Comparison of ENCODE assay signal across 12 cellular contexts in genomic region chr2:172783091-172783898, GRCh38. TPM values are rescaled to one million over a fixed set of nuclear protein-coding genes. Genes with fewer than 3 reads are reported as not detected.
DNase-seq lines count a peak whose midpoint lies in the region; ATAC-seq, FAIRE-seq and TF ChIP-seq lines count a peak whose summit lies in the region.
"Had no signal": no experiment of that assay in that cellular context is flagged by ENCODE, and none has a peak within 500 bp of the region (broad histone marks: within the 10 kb centered on the region; RNA-seq: fewer than 3 reads in every experiment).

No MANE protein-coding gene starts in this region.

- TF ChIP-seq POLR2A in H54 (IDR thresholded peaks at IDR 0.05; ENCODE audit: low read depth, low read length) = no peak

- FAIRE-seq in H54 (lab: Jason Lieb, UNC) = peak; percentile 97
- FAIRE-seq: GM18507 had no signal

- no peak overlapping the region for H3K4me3 ChIP-seq in fibroblast of villous mesenchyme (ENCODE audit: low read depth, low read length)
- H3K4me3 ChIP-seq: thyroid gland had no signal

- DNase-seq in H54 (ENCODE audit: insufficient read length, low spot score) = peak; percentile 46
- peak; percentile 37 to 75 for DNase-seq in SW 1271 (lab: John Stamatoyannopoulos, UW)
- peak; percentile 88 for DNase-seq in fibroblast of villous mesenchyme (ENCODE audit: low read depth)
- DNase-seq in renal cortical epithelial cell (ENCODE audit: low read depth) = peak; percentile 92
- no peak for DNase-seq in NCI-H1930 (lab: John Stamatoyannopoulos, UW)
- DNase-seq in NCI-H345 (lab: John Stamatoyannopoulos, UW) = no peak
- no peak for DNase-seq in NCI-H1105 treated with DMSO at 0.1 percent for 48 hours (lab: John Stamatoyannopoulos, UW)
- DNase-seq: cortex of kidney, posterior cingulate gyrus, thyroid gland had no signal

- peak; percentile 23 for TF ChIP-seq CTCF in fibroblast of villous mesenchyme (IDR thresholded peaks at IDR 0.05; ENCODE audit: insufficient read depth, low read depth, low read length)

- ATAC-seq in GM19455 (IDR thresholded peaks at IDR 0.05; ENCODE audit: unreplicated experiment) = no peak

RNA-seq across cellular contexts. Expression of gene RAPGEF4, which starts 47.6 kb away (rescaled TPM):
- total RNA-seq in fibroblast of villous mesenchyme (1.3 and 2.6 TPM in 2 replicates), renal cortical epithelial cell (under 0.01 and 1.2 TPM in 2 replicates)

Comparison
In these comparisons a context has a peak if more than half of its experiments do, and no peak if none do; other contexts are left out.
1. DNase-seq: peak in H54 (single experiment), SW 1271 (2 of 2), fibroblast of villous mesenchyme (single experiment) and renal cortical epithelial cell (single experiment); none in NCI-H1930 (0 of 2), NCI-H345 (single experiment) and NCI-H1105 treated with DMSO at 0.1 percent for 48 hours (single experiment).